Comparison of ENCODE assay signal across 21 cellular contexts in genomic region chr1:31019401-31019800, GRCh38. TPM values are rescaled to one million over a fixed set of nuclear protein-coding genes. Genes with fewer than 3 reads are reported as not detected.
DNase-seq lines count a peak whose midpoint lies in the region; ATAC-seq, FAIRE-seq and TF ChIP-seq lines count a peak whose summit lies in the region.
"Had no signal": no experiment of that assay in that cellular context is flagged by ENCODE, and none has a peak within 500 bp of the region (broad histone marks: within the 10 kb centered on the region; RNA-seq: fewer than 3 reads in every experiment).

No MANE protein-coding gene starts in this region.

- no peak overlapping the region for H3K4me2 ChIP-seq in HepG2 (ENCODE audit: low read depth, low read length)
- H3K4me2 ChIP-seq: A549 had no signal

- H3K79me2 ChIP-seq in HepG2 (ENCODE audit: insufficient read depth, low read length): peaks cover 93% of the 10 kb centered on the region

- no peaks in the 10 kb centered on the region for H3K27me3 Mint-ChIP-seq in activated CD4-positive, alpha-beta T cell treated with anti-CD3 and anti-CD28 coated beads for 36 hours
- no peaks in the 10 kb centered on the region for H3K27me3 Mint-ChIP-seq in CD4-positive, CD25-positive, alpha-beta regulatory T cell
- no peaks in the 10 kb centered on the region for H3K27me3 Mint-ChIP-seq in T-helper 17 cell
- H3K27me3 Mint-ChIP-seq in naive thymus-derived CD4-positive, alpha-beta T cell: no peaks in the 10 kb centered on the region

- peak; percentile 30 for ATAC-seq in activated CD4-positive, alpha-beta T cell treated with anti-CD3 and anti-CD28 coated beads for 36 hours
- ATAC-seq in CD4-positive, CD25-positive, alpha-beta regulatory T cell (ENCODE audit: low read depth in 2 of 2): peak; percentile 57 to 66
- peak; percentile 55 for ATAC-seq in T-helper 17 cell
- peak; percentile 26 for ATAC-seq in naive thymus-derived CD4-positive, alpha-beta T cell
- no peak for ATAC-seq in HepG2
- ATAC-seq in GM18867 (IDR thresholded peaks at IDR 0.05; ENCODE audit: unreplicated experiment): no peak
- ATAC-seq: A549 had no signal

- no peaks in the 10 kb centered on the region for H3K27me3 ChIP-seq in CD4-positive, CD25-positive, alpha-beta regulatory T cell (ENCODE audit: control insufficient read depth, insufficient read depth, low read length)
- no peaks in the 10 kb centered on the region for H3K27me3 ChIP-seq in naive thymus-derived CD4-positive, alpha-beta T cell (ENCODE audit: control insufficient read depth in 2 of 2, insufficient read depth in 2 of 2, low read length in 2 of 2)
- no peaks in the 10 kb centered on the region for H3K27me3 ChIP-seq in HepG2 (ENCODE audit: control insufficient read depth in 1 of 2, insufficient read depth in 2 of 2, low read length in 2 of 2)
- H3K27me3 ChIP-seq: SJCRH30, transverse colon had no signal

- CTCF ChIA-PET in activated CD4-positive, alpha-beta T cell treated with anti-CD3 and anti-CD28 coated beads for 36 hours (lab: Charles Lee): no interaction called here
- CTCF ChIA-PET in naive thymus-derived CD4-positive, alpha-beta T cell (lab: Charles Lee): no interaction called here
- CTCF ChIA-PET in HepG2 (lab: Yijun Ruan, JAX; ENCODE audit: low intra/inter-chr PET ratio, low total read pairs): no interaction called here

- peaks cover 93% of the 10 kb centered on the region for H4K20me1 ChIP-seq in HepG2 (ENCODE audit: insufficient read depth, low read length)

- FAIRE-seq in HepG2 (lab: Jason Lieb, UNC): no peak
- FAIRE-seq: A549, H1, RCC 7860 had no signal

- peak overlapping the region; percentile 66 for H3K27ac Mint-ChIP-seq in activated CD4-positive, alpha-beta T cell treated with anti-CD3 and anti-CD28 coated beads for 36 hours
- peak overlapping the region; percentile 68 to 81 (median 79) for H3K27ac Mint-ChIP-seq in CD4-positive, CD25-positive, alpha-beta regulatory T cell
- peak overlapping the region; percentile 27 for H3K27ac Mint-ChIP-seq in T-helper 17 cell
- H3K27ac Mint-ChIP-seq in naive thymus-derived CD4-positive, alpha-beta T cell: peak overlapping the region in 8 of 9 donors; percentile 18 to 81 (median 52)

- H3K9me3 Mint-ChIP-seq in activated CD4-positive, alpha-beta T cell treated with anti-CD3 and anti-CD28 coated beads for 36 hours (ENCODE audit: low read depth): no peaks in the 10 kb centered on the region
- no peaks in the 10 kb centered on the region for H3K9me3 Mint-ChIP-seq in CD4-positive, CD25-positive, alpha-beta regulatory T cell
- no peaks in the 10 kb centered on the region for H3K9me3 Mint-ChIP-seq in naive thymus-derived CD4-positive, alpha-beta T cell

- TF ChIP-seq EP300 in HepG2 (IDR thresholded peaks at IDR 0.05; ENCODE audit: low read depth in 2 of 2, low read length in 2 of 2) (no peak), HepG2 (CRISPR knock-in tag; IDR thresholded peaks at IDR 0.05; ENCODE audit: borderline replicate concordance) (no peak)

- no peak for TF ChIP-seq POLR2A in HepG2 (IDR thresholded peaks at IDR 0.05; ENCODE audit: insufficient read depth in 1 of 2, low read depth in 2 of 2, low read length in 2 of 2)

- H3K4me1 ChIP-seq in CD4-positive, CD25-positive, alpha-beta regulatory T cell (ENCODE audit: control insufficient read depth, insufficient read depth, low read length, poor library complexity, severe bottlenecking): peaks cover 43% of the 10 kb centered on the region
- H3K4me1 ChIP-seq in naive thymus-derived CD4-positive, alpha-beta T cell (ENCODE audit: control insufficient read depth in 2 of 2, insufficient read depth in 2 of 2, low read length in 2 of 2): peaks cover 23 to 38% of the 10 kb centered on the region in 2 donors
- H3K4me1 ChIP-seq in HepG2 (ENCODE audit: insufficient read depth, low read length): peaks cover 33% of the 10 kb centered on the region
- H3K4me1 ChIP-seq: SJCRH30 had no signal

- no peak for TF ChIP-seq CTCF in HepG2 (CRISPR knock-in tag; IDR thresholded peaks at IDR 0.05)

- no peak overlapping the region for H2AFZ ChIP-seq in HepG2 (ENCODE audit: low read length)

- TF ChIP-seq RAD21 in HepG2 (CRISPR knock-in tag; IDR thresholded peaks at IDR 0.05): no peak

- H3K4me3 Mint-ChIP-seq in activated CD4-positive, alpha-beta T cell treated with anti-CD3 and anti-CD28 coated beads for 36 hours: no peak overlapping the region
- peak overlapping the region in 3 of 4 donors; percentile 40 to 75 (median 57) for H3K4me3 Mint-ChIP-seq in CD4-positive, CD25-positive, alpha-beta regulatory T cell
- no peak overlapping the region for H3K4me3 Mint-ChIP-seq in T-helper 17 cell
- H3K4me3 Mint-ChIP-seq in naive thymus-derived CD4-positive, alpha-beta T cell: peak overlapping the region in 9 of 10 donors; percentile 3 to 75 (median 58)

- BruUV-seq in HepG2 (replicated peaks; lab: Mats Ljungman, UMichigan): no TSS peak

- H3K9me3 ChIP-seq in CD4-positive, CD25-positive, alpha-beta regulatory T cell (ENCODE audit: control insufficient read depth in 2 of 2, low read length in 2 of 2): no peaks in the 10 kb centered on the region
- H3K9me3 ChIP-seq in T-helper 17 cell (ENCODE audit: control insufficient read depth, low read length, poor library complexity, severe bottlenecking) (no peaks in the 10 kb centered on the region), HepG2 (ENCODE audit: low read length) (no peaks in the 10 kb centered on the region)
- no peaks in the 10 kb centered on the region for H3K9me3 ChIP-seq in naive thymus-derived CD4-positive, alpha-beta T cell (ENCODE audit: control insufficient read depth in 2 of 3, low read length in 3 of 3)
- H3K9me3 ChIP-seq: A549, prostate gland, transverse colon had no signal

- H3K9ac ChIP-seq in HepG2 (ENCODE audit: insufficient read depth, low read depth, low read length): no peak overlapping the region

- intact Hi-C loops in activated CD4-positive, alpha-beta T cell treated with anti-CD3 and anti-CD28 coated beads for 36 hours (cut with DNase I, micrococcal nuclease): no loop called here
- intact Hi-C loops in naive thymus-derived CD4-positive, alpha-beta T cell (cut with micrococcal nuclease): loop anchor here (10.0 kb wide), 1 partner anchor 45 kb away; the partner anchor contains the start of gene PUM1 (in 2 of the 2)
- intact Hi-C loops in HepG2 (cut with micrococcal nuclease; ENCODE audit: unreplicated experiment): no loop called here

- 97% methylated on average over 3 of the region's 3 CpGs for WGBS in HepG2 (ENCODE audit: low lambda C conversion rate)

- peaks cover 27% of the 10 kb centered on the region for H3K36me3 ChIP-seq in CD4-positive, CD25-positive, alpha-beta regulatory T cell (ENCODE audit: control insufficient read depth, insufficient read depth, low read length)
- peaks cover 0 to 3% (median 0%) of the 10 kb centered on the region in 3 experiments for H3K36me3 ChIP-seq in naive thymus-derived CD4-positive, alpha-beta T cell (ENCODE audit: control insufficient read depth in 2 of 3, insufficient read depth in 3 of 3, low read length in 3 of 3)
- H3K36me3 ChIP-seq in HepG2 (replicated peaks in 1 of 2; ENCODE audit: control insufficient read depth in 1 of 2, insufficient read depth in 2 of 2, low read length in 2 of 2): peaks cover 10 to 31% of the 10 kb centered on the region in 2 experiments
- H3K36me3 ChIP-seq: prostate gland, transverse colon had no signal

- DNase-seq in activated CD4-positive, alpha-beta T cell treated with anti-CD3 and anti-CD28 coated beads for 36 hours: no peak
- no peak for DNase-seq in activated CD4-positive, alpha-beta T cell treated with anti-CD3 and anti-CD28 coated beads for 1 hour
- DNase-seq in CD4-positive, CD25-positive, alpha-beta regulatory T cell: peak in 2 of 3 donors; percentile 26 to 47
- DNase-seq in T-helper 17 cell (no peak), HepG2 (ENCODE audit: low spot score) (no peak), NCI-H2196 (lab: John Stamatoyannopoulos, UW; ENCODE audit: unreplicated experiment) (no peak)
- peak in 5 of 9 donors; percentile 5 to 42 (median 12) for DNase-seq in naive thymus-derived CD4-positive, alpha-beta T cell
- DNase-seq: activated CD4-positive, alpha-beta T cell treated with anti-CD3 and anti-CD28 coated beads, Interleukin-2, amount 50 U/mL, for 4 hours; activated naive CD4-positive, alpha-beta T cell treated with anti-CD3 and anti-CD28 coated beads, Interleukin-2, amount 50 U/mL, for 16 hours; DMS79 treated with DMSO at 0.1 percent for 48 hours; glutamatergic neuron; Karpas-422; NCI-H526; SJCRH30; transverse colon had no signal

- peaks cover 60% of the 10 kb centered on the region for H3K4me1 Mint-ChIP-seq in activated CD4-positive, alpha-beta T cell treated with anti-CD3 and anti-CD28 coated beads for 36 hours
- H3K4me1 Mint-ChIP-seq in CD4-positive, CD25-positive, alpha-beta regulatory T cell: peaks cover 39 to 86% (median 62%) of the 10 kb centered on the region in 4 donors
- peaks cover 48% of the 10 kb centered on the region for H3K4me1 Mint-ChIP-seq in T-helper 17 cell
- H3K4me1 Mint-ChIP-seq in naive thymus-derived CD4-positive, alpha-beta T cell: peaks cover 49 to 80% (median 72%) of the 10 kb centered on the region in 7 donors

- peak overlapping the region; percentile 34 for H3K27ac ChIP-seq in CD4-positive, CD25-positive, alpha-beta regulatory T cell (ENCODE audit: insufficient read depth, low read length, poor library complexity, severe bottlenecking)
- no peak overlapping the region for H3K27ac ChIP-seq in naive thymus-derived CD4-positive, alpha-beta T cell (ENCODE audit: low read depth, low read length)
- H3K27ac ChIP-seq in HepG2 (ENCODE audit: extremely low read length, insufficient read depth, low read length): no peak overlapping the region
- H3K27ac ChIP-seq: A549, prostate gland, SJCRH30, transverse colon had no signal

- in situ Hi-C loops in HepG2 (cut with HindIII; ENCODE audit: extremely low pct_ligation_motif_present, low pct_unique_long_range_greater_than_20kb): no loop called here

- H3K36me3 Mint-ChIP-seq in activated CD4-positive, alpha-beta T cell treated with anti-CD3 and anti-CD28 coated beads for 36 hours (ENCODE audit: low read depth): peaks cover 32% of the 10 kb centered on the region
- peaks cover 23% of the 10 kb centered on the region for H3K36me3 Mint-ChIP-seq in CD4-positive, CD25-positive, alpha-beta regulatory T cell
- peaks cover 2% of the 10 kb centered on the region for H3K36me3 Mint-ChIP-seq in T-helper 17 cell (ENCODE audit: low read depth)
- peaks cover 0 to 31% (median 5%) of the 10 kb centered on the region in 5 donors for H3K36me3 Mint-ChIP-seq in naive thymus-derived CD4-positive, alpha-beta T cell

- POLR2A ChIA-PET in activated CD4-positive, alpha-beta T cell treated with anti-CD3 and anti-CD28 coated beads for 36 hours (lab: Charles Lee): no interaction called here
- POLR2A ChIA-PET in naive thymus-derived CD4-positive, alpha-beta T cell (lab: Charles Lee): no interaction called here
- POLR2A ChIA-PET in HepG2 (lab: Yijun Ruan, JAX): no interaction called here

- H3K4me3 ChIP-seq in CD4-positive, CD25-positive, alpha-beta regulatory T cell (ENCODE audit: low read depth, low read length): peak overlapping the region; percentile 57
- no peak overlapping the region for H3K4me3 ChIP-seq in naive thymus-derived CD4-positive, alpha-beta T cell (ENCODE audit: low read length)
- no peak overlapping the region for H3K4me3 ChIP-seq in HepG2 (replicated peaks in 1 of 3; ENCODE audit: insufficient read depth in 1 of 3, low read depth in 2 of 3, low read length in 3 of 3)
- H3K4me3 ChIP-seq: A549, lung, prostate gland, SJCRH30, transverse colon had no signal

RNA-seq across cellular contexts. Expression of gene PUM1, which starts 46.1 kb away (rescaled TPM):
- 10 to 100 TPM; 87.1 to 91.4 TPM for total RNA-seq in activated CD4-positive, alpha-beta T cell treated with anti-CD3 and anti-CD28 coated beads for 36 hours
- total RNA-seq in CD4-positive, CD25-positive, alpha-beta regulatory T cell: 283 TPM
- polyA plus RNA-seq in CD4-positive, CD25-positive, alpha-beta regulatory T cell: 100 to 1,000 TPM; 108 to 149 (median 132) TPM
- total RNA-seq in T-helper 17 cell (100 to 1,000 TPM; 186 to 202 TPM), HepG2 (2016; rRNA removed; fragmentation: Illumina TruSeq; extraction: Trizol) (64.7 and 84.6 TPM in 2 replicates)
- total RNA-seq in naive thymus-derived CD4-positive, alpha-beta T cell: 100 to 1,000 TPM; 114 to 226 (median 174) TPM
- polyA plus RNA-seq in naive thymus-derived CD4-positive, alpha-beta T cell: 100 to 1,000 TPM; 123 to 146 TPM
- total RNA-seq in HepG2 (2016; cell fraction: cytosol; rRNA removed; fragmentation: Illumina TruSeq; extraction: Trizol; ENCODE audit: low read depth): 68.9 and 70.1 TPM in 2 replicates
- 57.0 and 74.5 TPM in 2 replicates for total RNA-seq in HepG2 (2016; cell fraction: insoluble cytoplasmic fraction; rRNA removed; fragmentation: Illumina TruSeq; extraction: Trizol)
- total RNA-seq in HepG2 (2016; cell fraction: membrane; rRNA removed; fragmentation: Illumina TruSeq; extraction: Trizol): 30.6 and 37.0 TPM in 2 replicates
- 99.1 and 105 TPM in 2 replicates for total RNA-seq in HepG2 (2016; cell fraction: nucleus; rRNA removed; fragmentation: Illumina TruSeq; extraction: Trizol)
- polyA plus RNA-seq in HepG2 (2011; rRNA removed): 91.0 and 95.0 TPM in 2 replicates
- polyA plus RNA-seq in HepG2 (2011; cell fraction: cytosol; rRNA removed): 98.1 and 107 TPM in 2 replicates
- polyA plus RNA-seq in HepG2 (2011; cell fraction: nucleus; rRNA removed): 116 and 134 TPM in 2 replicates
- 83.5 and 85.2 TPM in 2 replicates for polyA plus RNA-seq in HepG2 (2012)
- 1.5 and 2.0 TPM in 2 replicates for polyA plus RNA-seq in HepG2 (2016; cell fraction: cytosol; fragmentation: Illumina TruSeq; extraction: Trizol; ENCODE audit: low read depth)
- 53.8 and 55.5 TPM in 2 replicates for polyA plus RNA-seq in HepG2 (2016; cell fraction: insoluble cytoplasmic fraction; fragmentation: Illumina TruSeq; extraction: Trizol; ENCODE audit: low read depth)
- polyA plus RNA-seq in HepG2 (2016; cell fraction: membrane; fragmentation: Illumina TruSeq; extraction: Trizol; ENCODE audit: low read depth): 6.6 and 7.3 TPM in 2 replicates
- polyA plus RNA-seq in HepG2 (2016; cell fraction: nucleus; fragmentation: Illumina TruSeq; extraction: Trizol; ENCODE audit: insufficient read depth, low read depth): 59.9 and 64.4 TPM in 2 replicates
- 428 and 564 TPM in 2 replicates for polyA minus RNA-seq in HepG2 (2011; rRNA and poly(A)+ RNA removed; ENCODE audit: low replicate concordance)
- polyA minus RNA-seq in HepG2 (2011; cell fraction: cytosol; rRNA and poly(A)+ RNA removed): 112 and 124 TPM in 2 replicates
- 187 and 190 TPM in 2 replicates for polyA minus RNA-seq in HepG2 (2011; cell fraction: nucleus; rRNA and poly(A)+ RNA removed)

Comparison
In these comparisons a context has a peak if more than half of its experiments do, and no peak if none do; other contexts are left out.
1. ATAC-seq: peak in activated CD4-positive, alpha-beta T cell treated with anti-CD3 and anti-CD28 coated beads for 36 hours (single experiment), CD4-positive, CD25-positive, alpha-beta regulatory T cell (2 of 2), T-helper 17 cell (single experiment) and naive thymus-derived CD4-positive, alpha-beta T cell (single experiment); none in HepG2 (single experiment) and GM18867 (single experiment).
2. DNase-seq: peak in CD4-positive, CD25-positive, alpha-beta regulatory T cell (2 of 3) and naive thymus-derived CD4-positive, alpha-beta T cell (5 of 9); none in activated CD4-positive, alpha-beta T cell treated with anti-CD3 and anti-CD28 coated beads for 36 hours (single experiment), activated CD4-positive, alpha-beta T cell treated with anti-CD3 and anti-CD28 coated beads for 1 hour (single experiment), T-helper 17 cell (0 of 3), HepG2 (single experiment) and NCI-H2196 (single experiment).
3. H3K27ac Mint-ChIP-seq: peak in every context shown above with its lines; median percentile 79 in CD4-positive, CD25-positive, alpha-beta regulatory T cell; 66 in activated CD4-positive, alpha-beta T cell treated with anti-CD3 and anti-CD28 coated beads for 36 hours; 52 in naive thymus-derived CD4-positive, alpha-beta T cell; 27 in T-helper 17 cell.
4. H3K4me3 Mint-ChIP-seq: peak in CD4-positive, CD25-positive, alpha-beta regulatory T cell (3 of 4) and naive thymus-derived CD4-positive, alpha-beta T cell (9 of 10); none in activated CD4-positive, alpha-beta T cell treated with anti-CD3 and anti-CD28 coated beads for 36 hours (single experiment) and T-helper 17 cell (single experiment).
5. intact Hi-C loops: an anchor here in naive thymus-derived CD4-positive, alpha-beta T cell (10.0 kb wide); none called in activated CD4-positive, alpha-beta T cell treated with anti-CD3 and anti-CD28 coated beads for 36 hours and HepG2.